ENCODE assay signal across 9 cellular contexts in genomic region chr3:50260942-50261441, GRCh38. TPM values are rescaled to one million over a fixed set of nuclear protein-coding genes. Genes with fewer than 3 reads are reported as not detected.
DNase-seq lines count a peak whose midpoint lies in the region; ATAC-seq and TF ChIP-seq lines count a peak whose summit lies in the region.
"Had no signal": no experiment of that assay in that cellular context is flagged by ENCODE, and none has a peak within 500 bp of the region (broad histone marks: within the 10 kb centered on the region; RNA-seq: fewer than 3 reads in every experiment).

No MANE protein-coding gene starts in this region.

- H3K27ac ChIP-seq in heart left ventricle: peak overlapping the region; percentile 88 to 100 (median 100)
- peak overlapping the region; percentile 77 for H3K27ac ChIP-seq in muscle layer of colon (ENCODE audit: low read depth, low read length)
- H3K27ac ChIP-seq in vagina: peak overlapping the region; percentile 98

- TF ChIP-seq POLR2A in heart left ventricle (IDR thresholded peaks at IDR 0.05): no peak
- TF ChIP-seq POLR2A in vagina (IDR thresholded peaks at IDR 0.05): no peak

- no peaks in the 10 kb centered on the region for H3K27me3 Mint-ChIP-seq in central memory CD8-positive, alpha-beta T cell

- DNase-seq in heart left ventricle (peak in 2 of 5 donors; percentile 14 to 37), cardiac septum (ENCODE audit: low spot score) (no peak), vagina (ENCODE audit: extremely low spot score in 2 of 2) (no peak), NCI-H446 treated with DMSO at 0.1 percent for 48 hours (lab: John Stamatoyannopoulos, UW) (no peak), SIG-M5 treated with dmso at 0.1 percent for 504 hours (lab: John Stamatoyannopoulos, UW; ENCODE audit: unreplicated experiment) (no peak)
- no peak for DNase-seq in central memory CD8-positive, alpha-beta T cell (ENCODE audit: low spot score in 2 of 2)

- no peak for TF ChIP-seq CTCF in heart left ventricle (IDR thresholded peaks at IDR 0.05)
- TF ChIP-seq CTCF in vagina (IDR thresholded peaks at IDR 0.05): no peak

- H3K4me1 ChIP-seq in heart left ventricle (peaks cover 0 to 65% (median 46%) of the 10 kb centered on the region in 12 donors), muscle layer of colon (ENCODE audit: insufficient read depth, low read length) (peaks cover 38% of the 10 kb centered on the region), vagina (peaks cover 57% of the 10 kb centered on the region)

- H3K27me3 ChIP-seq in heart left ventricle (no peaks in the 10 kb centered on the region), muscle layer of colon (ENCODE audit: control insufficient read depth in 1 of 2, insufficient read depth in 2 of 2, low read length in 2 of 2) (no peaks in the 10 kb centered on the region), vagina (no peaks in the 10 kb centered on the region)

- WGBS in heart left ventricle, 4 donors: 44 to 59% (median 54%) methylated on average over 4 to 5 of the region's 5 CpGs

- H3K27ac Mint-ChIP-seq in central memory CD8-positive, alpha-beta T cell (ENCODE audit: low read depth): no peak overlapping the region

- H3K9me3 Mint-ChIP-seq in central memory CD8-positive, alpha-beta T cell: no peaks in the 10 kb centered on the region

- ATAC-seq in heart left ventricle: no peak
- ATAC-seq in central memory CD8-positive, alpha-beta T cell (replicated peaks; ENCODE audit: extremely low read depth, poor library complexity, severe bottlenecking): no peak
- no peak for ATAC-seq in GM19324 (IDR thresholded peaks at IDR 0.05; ENCODE audit: low FRiP score, unreplicated experiment)

- peak overlapping the region; percentile 54 for H3K9ac ChIP-seq in muscle layer of colon (ENCODE audit: low read length)

- peaks cover 0 to 6% (median 0%) of the 10 kb centered on the region in 12 donors for H3K9me3 ChIP-seq in heart left ventricle
- no peaks in the 10 kb centered on the region for H3K9me3 ChIP-seq in muscle layer of colon (ENCODE audit: low read length)
- H3K9me3 ChIP-seq in vagina: no peaks in the 10 kb centered on the region

- H3K36me3 Mint-ChIP-seq in central memory CD8-positive, alpha-beta T cell (ENCODE audit: insufficient read depth): peaks cover 36% of the 10 kb centered on the region

- peak overlapping the region in 11 of 12 donors; percentile 56 to 79 (median 73) for H3K4me3 ChIP-seq in heart left ventricle
- peak overlapping the region; percentile 44 to 61 for H3K4me3 ChIP-seq in muscle layer of colon (ENCODE audit: low read depth in 1 of 2, low read length in 2 of 2)
- peak overlapping the region; percentile 54 to 61 for H3K4me3 ChIP-seq in vagina

- intact Hi-C loops in heart left ventricle (cut with DNase I): loop anchor here in 2 of 10 donors (1.0 to 5.0 kb wide), 2 partner anchors 12 to 61 kb away; partner anchors contain the start of gene HYAL2 (in 1 of the 2)
- intact Hi-C loops in cardiac septum (cut with DNase I): loop anchor here (1.0 kb wide), 2 partner anchors 12 to 34 kb away; no protein-coding TSS in a partner anchor
- intact Hi-C loops in vagina (cut with DNase I): no loop called here

- peaks cover 0 to 38% (median 30%) of the 10 kb centered on the region in 9 donors for H3K36me3 ChIP-seq in heart left ventricle
- H3K36me3 ChIP-seq in muscle layer of colon (ENCODE audit: insufficient read depth, low read length): peaks cover 25% of the 10 kb centered on the region
- H3K36me3 ChIP-seq in vagina: peaks cover 0 to 26% of the 10 kb centered on the region in 2 donors

- peaks cover 6% of the 10 kb centered on the region for H3K4me1 Mint-ChIP-seq in central memory CD8-positive, alpha-beta T cell

- H3K4me3 Mint-ChIP-seq in central memory CD8-positive, alpha-beta T cell: peak overlapping the region; percentile 66

RNA-seq across cellular contexts. Expression of gene SEMA3B, which starts 8.0 kb away (rescaled TPM):
- total RNA-seq in heart left ventricle: 10 to 100 TPM; 12.9 to 60.1 (median 17.8) TPM
- 10 to 100 TPM; 21.1 to 37.5 TPM for polyA plus RNA-seq in heart left ventricle
- 26.5 TPM for total RNA-seq in cardiac septum
- 32.9 TPM for total RNA-seq in vagina

RNA-seq across cellular contexts. Expression of gene LSMEM2, which starts 17.9 kb away (rescaled TPM):
- total RNA-seq in heart left ventricle (10 to 100 TPM in 8 of 9 donors, 1 to 10 TPM in 1; 8.8 to 68.3 (median 31.5) TPM), cardiac septum (25.7 TPM), vagina (not detected)
- 10 to 100 TPM in 1 of 2 donors, 1 to 10 TPM in 1; 1.3 to 29.7 TPM for polyA plus RNA-seq in heart left ventricle
- total RNA-seq: lung microvascular endothelial cell had no signal

RNA-seq across cellular contexts. Expression of gene GNAI2, which starts 25.0 kb away (rescaled TPM):
- total RNA-seq in heart left ventricle: 100 to 1,000 TPM; 106 to 365 (median 140) TPM
- 100 to 1,000 TPM in 1 of 2 donors, 10 to 100 TPM in 1; 93.2 to 180 TPM for polyA plus RNA-seq in heart left ventricle
- total RNA-seq in cardiac septum: 153 TPM
- total RNA-seq in vagina: 244 TPM

RNA-seq across cellular contexts. Expression of gene IFRD2, which starts 31.2 kb away (rescaled TPM):
- 10 to 100 TPM; 47.5 to 94.9 (median 61.4) TPM for total RNA-seq in heart left ventricle
- polyA plus RNA-seq in heart left ventricle: 100 to 1,000 TPM in 1 of 2 donors, 10 to 100 TPM in 1; 80.5 to 106 TPM
- total RNA-seq in cardiac septum: 45.7 TPM
- total RNA-seq in vagina: 37.3 TPM

RNA-seq across cellular contexts. Expression of gene HYAL3, which starts 38.2 kb away (rescaled TPM):
- total RNA-seq in heart left ventricle: 1 to 10 TPM; 1.0 to 3.2 (median 1.6) TPM
- polyA plus RNA-seq in heart left ventricle: 1 to 10 TPM; 2.1 to 3.1 TPM
- total RNA-seq in cardiac septum: 1.3 TPM
- total RNA-seq in vagina: 8.1 TPM
